ENCODE assay signal across 24 cellular contexts in the genomic region with DNA sequence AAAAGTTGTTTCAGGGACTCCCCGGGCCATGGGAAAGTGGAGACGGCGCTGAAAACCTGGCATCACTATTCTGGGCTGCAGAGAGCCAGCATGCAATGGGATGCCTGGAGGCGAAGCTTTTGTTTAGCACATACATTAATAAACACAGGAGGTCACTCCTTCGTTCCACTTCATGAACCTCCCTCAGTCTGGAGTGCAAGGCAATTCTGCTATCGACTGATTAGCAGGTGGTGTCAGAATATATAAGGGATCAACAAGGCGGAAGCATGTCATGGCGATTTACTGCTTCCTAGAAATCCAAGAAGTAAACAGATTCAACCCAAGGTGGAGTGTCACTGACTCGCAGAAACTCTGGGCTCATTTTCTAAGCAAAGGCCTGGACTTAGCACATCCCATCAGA.
"Had no signal": no experiment of that assay in that cellular context is flagged by ENCODE, and none has a peak within 500 bp of the region (broad histone marks: within the 10 kb centered on the region; RNA-seq: fewer than 3 reads in every experiment).

No MANE protein-coding gene starts in this region.

- H3K4me1 ChIP-seq: colonic mucosa, parathyroid adenoma had no signal

- H3K27me3 Mint-ChIP-seq: activated B cell treated with CpG ODN at 0.5 μM for 24 hours; activated CD4-positive, alpha-beta memory T cell treated with anti-CD3 and anti-CD28 coated beads for 36 hours; activated naive CD8-positive, alpha-beta T cell treated with anti-CD3 and anti-CD28 coated beads, Interleukin-2, amount 10 ng/mL, durations not matched to agents 7 days and 5 days; stimulated activated memory B cell treated with anti-CD40 and anti-IgM and Interleukin-4, amounts not matched to agents 10 μg/mL and 1 μg/mL and 100 μg/mL, for 72 hours; T-cell had no signal

- ATAC-seq: body of pancreas; gastrocnemius medialis; sciatic nerve; SK-N-SH treated with all-trans-retinoic acid at 6 μM for 48 hours; stimulated activated memory B cell treated with anti-CD40 and anti-IgM and Interleukin-4, amounts not matched to agents 10 μg/mL and 1 μg/mL and 100 μg/mL, for 72 hours; T-cell had no signal

- H3K4me3 Mint-ChIP-seq: activated B cell treated with CpG ODN at 0.5 μM for 24 hours; activated CD4-positive, alpha-beta memory T cell treated with anti-CD3 and anti-CD28 coated beads for 36 hours; activated naive CD8-positive, alpha-beta T cell treated with anti-CD3 and anti-CD28 coated beads, Interleukin-2, amount 10 ng/mL, durations not matched to agents 7 days and 5 days; activated T-helper 1 cell treated with anti-CD3 and anti-CD28 coated beads, Interleukin-12 subunit alpha, Interleukin-12 subunit beta, Interleukin-2, Interleukin-4 antibody, amounts not matched to agents 30 ng/mL and 10 ng/mL and 1 ng/mL, durations not matched to agents 14 hours and 24 hours and 36 hours; stimulated activated memory B cell treated with anti-CD40 and anti-IgM and Interleukin-4, amounts not matched to agents 10 μg/mL and 1 μg/mL and 100 μg/mL, for 72 hours; T-cell had no signal

- H3K9ac ChIP-seq: parathyroid adenoma had no signal

- H3K4me1 Mint-ChIP-seq: activated B cell treated with CpG ODN at 0.5 μM for 24 hours; stimulated activated memory B cell treated with anti-CD40 and anti-IgM and Interleukin-4, amounts not matched to agents 10 μg/mL and 1 μg/mL and 100 μg/mL, for 72 hours had no signal

- H3K36me3 ChIP-seq: colonic mucosa had no signal

- H3K27ac Mint-ChIP-seq: activated B cell treated with CpG ODN at 0.5 μM for 24 hours; activated CD4-positive, alpha-beta memory T cell treated with anti-CD3 and anti-CD28 coated beads for 36 hours; activated naive CD8-positive, alpha-beta T cell treated with anti-CD3 and anti-CD28 coated beads, Interleukin-2, amount 10 ng/mL, durations not matched to agents 7 days and 5 days; activated T-helper 1 cell treated with anti-CD3 and anti-CD28 coated beads, Interleukin-12 subunit alpha, Interleukin-12 subunit beta, Interleukin-2, Interleukin-4 antibody, amounts not matched to agents 30 ng/mL and 10 ng/mL and 1 ng/mL, durations not matched to agents 14 hours and 24 hours and 36 hours; stimulated activated memory B cell treated with anti-CD40 and anti-IgM and Interleukin-4, amounts not matched to agents 10 μg/mL and 1 μg/mL and 100 μg/mL, for 72 hours had no signal

- H3K9me3 Mint-ChIP-seq: activated B cell treated with CpG ODN at 0.5 μM for 24 hours; activated CD4-positive, alpha-beta memory T cell treated with anti-CD3 and anti-CD28 coated beads for 36 hours; activated naive CD8-positive, alpha-beta T cell treated with anti-CD3 and anti-CD28 coated beads, Interleukin-2, amount 10 ng/mL, durations not matched to agents 7 days and 5 days; activated T-helper 1 cell treated with anti-CD3 and anti-CD28 coated beads, Interleukin-12 subunit alpha, Interleukin-12 subunit beta, Interleukin-2, Interleukin-4 antibody, amounts not matched to agents 30 ng/mL and 10 ng/mL and 1 ng/mL, durations not matched to agents 14 hours and 24 hours and 36 hours; stimulated activated memory B cell treated with anti-CD40 and anti-IgM and Interleukin-4, amounts not matched to agents 10 μg/mL and 1 μg/mL and 100 μg/mL, for 72 hours; T-cell had no signal

- H3K9me3 ChIP-seq: body of pancreas, colonic mucosa, gastrocnemius medialis, left ventricle myocardium inferior, neutrophil, thoracic aorta, upper lobe of right lung had no signal

- H2AFZ ChIP-seq: parathyroid adenoma had no signal

- H3K27ac ChIP-seq: body of pancreas, colonic mucosa, gastrocnemius medialis, left ventricle myocardium inferior, neutrophil, parathyroid adenoma, thoracic aorta, upper lobe of right lung had no signal

- H3K27me3 ChIP-seq: body of pancreas, colonic mucosa, gastrocnemius medialis, neutrophil, upper lobe of right lung had no signal

- H3K4me3 ChIP-seq: body of pancreas, colonic mucosa, gastrocnemius medialis, left ventricle myocardium inferior, smooth muscle cell, thoracic aorta, upper lobe of right lung had no signal

- DNase-seq: activated B cell treated with CpG ODN at 0.5 μM for 24 hours; activated CD4-positive, alpha-beta memory T cell treated with anti-CD3 and anti-CD28 coated beads for 36 hours; activated CD4-positive, alpha-beta T cell treated with anti-CD3 and anti-CD28 coated beads for 4 hours; activated naive CD4-positive, alpha-beta T cell; activated naive CD8-positive, alpha-beta T cell treated with anti-CD3 and anti-CD28 coated beads, Interleukin-2, amount 10 ng/mL, durations not matched to agents 7 days and 5 days; body of pancreas; central memory CD4-positive, alpha-beta T cell; colonic mucosa; erythroblast; gastrocnemius medialis; head of caudate nucleus; left ventricle myocardium inferior; mammary epithelial cell; stimulated activated CD4-positive, alpha-beta T cell treated with anti-CD3 and anti-CD28 coated beads, Interleukin-4, amount 100 ng/mL, for 1 hour; T-cell had no signal

- H3K4me2 ChIP-seq: smooth muscle cell had no signal
